ENCODE assay signal across 22 cellular contexts in the genomic region with DNA sequence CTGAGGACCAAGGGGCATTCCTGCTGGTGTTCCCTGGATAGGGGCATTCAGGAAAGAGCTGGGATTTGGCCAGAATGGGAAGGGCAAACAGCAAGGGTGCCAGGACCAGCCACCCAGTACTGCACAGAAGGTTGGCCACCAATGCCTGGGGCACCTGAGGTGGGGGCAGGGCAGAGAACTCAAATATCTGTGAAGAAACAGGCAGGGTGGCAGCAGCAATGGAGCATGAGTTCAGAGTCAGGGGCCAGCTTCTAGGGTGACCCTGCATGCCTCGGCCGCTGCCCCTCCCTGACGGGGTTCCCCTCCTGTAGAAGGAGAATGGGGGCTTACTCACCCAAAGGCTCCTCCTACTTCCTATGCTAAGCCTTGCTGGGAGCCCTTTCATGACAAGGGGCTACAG.
"Had no signal": no experiment of that assay in that cellular context is flagged by ENCODE, and none has a peak within 500 bp of the region (broad histone marks: within the 10 kb centered on the region; RNA-seq: fewer than 3 reads in every experiment).

No MANE protein-coding gene starts in this region.

- DNase-seq: effector memory CD4-positive, alpha-beta T cell; esophagus squamous epithelium; foreskin fibroblast; immature natural killer cell; left colon; left ventricle myocardium superior; mesendoderm; naive thymus-derived CD4-positive, alpha-beta T cell; nucleus accumbens; pancreas; retina; stimulated activated CD4-positive, alpha-beta T cell treated with anti-CD3 and anti-CD28 coated beads, Interleukin-2, amount 100 ng/mL, for 24 hours; stimulated activated naive CD4-positive, alpha-beta T cell treated with Interleukin-2 at 50 U/mL for 16 hours; thyroid gland had no signal

- ATAC-seq: left colon; left ventricle myocardium superior; naive thymus-derived CD4-positive, alpha-beta T cell; pancreas; right lobe of liver had no signal

- H3K4me1 ChIP-seq: esophagus squamous epithelium, pancreas, prostate gland, right lobe of liver, suprapubic skin, thyroid gland, upper lobe of left lung, vagina had no signal

- H3K27me3 ChIP-seq: pancreas, right lobe of liver, thyroid gland, upper lobe of left lung, vagina had no signal

- H3K27ac ChIP-seq: epithelial cell of prostate, esophagus squamous epithelium, pancreas, prostate gland, right lobe of liver, suprapubic skin, thyroid gland, upper lobe of left lung, vagina had no signal

- H3K36me3 ChIP-seq: esophagus squamous epithelium, pancreas, prostate gland, right lobe of liver, suprapubic skin, thyroid gland, upper lobe of left lung, vagina had no signal

- H3K9me3 ChIP-seq: pancreas, prostate gland, right lobe of liver, thyroid gland, upper lobe of left lung, vagina had no signal

- FAIRE-seq: endometrium, pancreas had no signal

- H3K4me3 ChIP-seq: esophagus squamous epithelium, lung, pancreas, prostate gland, right lobe of liver, suprapubic skin, thyroid gland, upper lobe of left lung, vagina had no signal
